26 cellular contexts compared by ENCODE assay signal in the genomic region with DNA sequence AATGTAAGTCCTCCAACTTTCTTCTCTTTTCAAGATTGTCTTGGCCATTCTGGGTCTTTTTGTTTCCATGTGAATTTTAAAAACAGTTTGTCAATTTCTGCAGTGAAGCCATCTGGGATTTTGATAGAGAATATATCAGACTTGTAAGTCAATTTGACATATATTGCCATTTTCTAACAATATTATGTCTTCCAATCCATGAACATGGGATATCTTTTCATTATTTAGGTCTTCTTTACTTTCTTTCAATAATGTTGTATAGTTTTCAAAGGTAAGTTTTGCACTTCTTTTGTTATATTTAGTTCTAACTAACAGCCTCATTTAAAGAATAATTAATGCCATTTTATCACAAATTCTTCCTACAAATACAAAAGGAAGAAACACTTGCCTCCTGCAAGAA.
"Had no signal": no experiment of that assay in that cellular context is flagged by ENCODE, and none has a peak within 500 bp of the region (broad histone marks: within the 10 kb centered on the region; RNA-seq: fewer than 3 reads in every experiment).

No MANE protein-coding gene starts in this region.

- FAIRE-seq: colon, endometrium, endothelial cell of umbilical vein, frontal cortex had no signal

- H3K27ac ChIP-seq: colonic mucosa, coronary artery, epithelial cell of prostate, esophagus muscularis mucosa, esophagus squamous epithelium, foreskin keratinocyte, gastrocnemius medialis, gastroesophageal sphincter, heart left ventricle, heart right ventricle, hepatocyte had no signal

- H3K4me3 ChIP-seq: colonic mucosa, coronary artery, esophagus muscularis mucosa, esophagus squamous epithelium, gastroesophageal sphincter, heart left ventricle, heart right ventricle, hepatocyte had no signal

- H3K4me1 ChIP-seq: colonic mucosa had no signal

- H3K36me3 ChIP-seq: colonic mucosa, esophagus muscularis mucosa, esophagus squamous epithelium, gastrocnemius medialis, gastroesophageal sphincter, heart left ventricle, heart right ventricle had no signal

- H3K9me3 ChIP-seq: colonic mucosa had no signal

- DNase-seq: colonic mucosa; cortex of kidney; dermis blood vessel endothelial cell; effector CD4-positive, alpha-beta T cell; effector CD8-positive, alpha-beta T cell; effector memory CD4-positive, alpha-beta T cell; effector memory CD8-positive, alpha-beta T cell; erythroblast; esophagus squamous epithelium; foreskin fibroblast; foreskin keratinocyte; foreskin melanocyte; gastrocnemius medialis; glutamatergic neuron; heart left ventricle; heart right ventricle had no signal

- ATAC-seq: effector memory CD8-positive, alpha-beta T cell; esophagus mucosa; foreskin keratinocyte; gastrocnemius medialis; gastroesophageal sphincter; heart left ventricle; heart right ventricle had no signal

- H3K27me3 ChIP-seq: colonic mucosa, esophagus muscularis mucosa, esophagus squamous epithelium, foreskin keratinocyte, gastrocnemius medialis, gastroesophageal sphincter, heart left ventricle, heart right ventricle, hepatocyte had no signal
